15 cellular contexts compared by ENCODE assay signal in genomic region chr13:29993716-29994488, GRCh38.
DNase-seq lines count a peak whose midpoint lies in the region; ATAC-seq and TF ChIP-seq lines count a peak whose summit lies in the region.
"Had no signal": no experiment of that assay in that cellular context is flagged by ENCODE, and none has a peak within 500 bp of the region (broad histone marks: within the 10 kb centered on the region; RNA-seq: fewer than 3 reads in every experiment).

No MANE protein-coding gene starts in this region.

- peak; percentile 45 for ATAC-seq in activated CD8-positive, alpha-beta memory T cell treated with anti-CD3 and anti-CD28 coated beads, Interleukin-2, amount 10 ng/mL, durations not matched to agents 7 days and 5 days
- ATAC-seq in GM19463 (IDR thresholded peaks at IDR 0.05; ENCODE audit: unreplicated experiment), result no peak
- no peak for ATAC-seq in GM23338

- no peak overlapping the region for H3K4me3 Mint-ChIP-seq in activated CD8-positive, alpha-beta memory T cell treated with anti-CD3 and anti-CD28 coated beads, Interleukin-2, amount 10 ng/mL, durations not matched to agents 7 days and 5 days
- H3K4me3 Mint-ChIP-seq in GM23338, result no peak overlapping the region

- no peaks in the 10 kb centered on the region for H3K36me3 Mint-ChIP-seq in activated CD8-positive, alpha-beta memory T cell treated with anti-CD3 and anti-CD28 coated beads, Interleukin-2, amount 10 ng/mL, durations not matched to agents 7 days and 5 days
- H3K36me3 Mint-ChIP-seq in GM23338 (ENCODE audit: low read depth), result no peaks in the 10 kb centered on the region; the same call in 2 of the 3 replicates

- no peaks in the 10 kb centered on the region; the same call in 1 of the 2 replicates for H3K27me3 ChIP-seq in H7 (ENCODE audit: control insufficient read depth, insufficient read depth, low read length)
- no peaks in the 10 kb centered on the region for H3K27me3 ChIP-seq in GM23338 (ENCODE audit: insufficient read depth)
- H3K27me3 ChIP-seq: right atrium auricular region had no signal

- no peaks in the 10 kb centered on the region for H3K4me1 ChIP-seq in GM23338 (ENCODE audit: insufficient read depth)
- H3K4me1 ChIP-seq: right atrium auricular region had no signal

- no peak for DNase-seq in activated CD8-positive, alpha-beta memory T cell treated with anti-CD3 and anti-CD28 coated beads, Interleukin-2, amount 10 ng/mL, durations not matched to agents 7 days and 5 days
- no peak for DNase-seq in activated CD8-positive, alpha-beta memory T cell treated with anti-CD3 and anti-CD28 coated beads for 24 hours
- DNase-seq in astrocyte of the hippocampus (ENCODE audit: low read depth, low spot score), result peak; percentile 26
- DNase-seq in hepatic stellate cell (ENCODE audit: low spot score), result peak; percentile 61
- no peak for DNase-seq in medulla oblongata (ENCODE audit: extremely low spot score)
- no peak for DNase-seq in H7
- DNase-seq in GM23338 (ENCODE audit: low spot score), result no peak
- DNase-seq: 8988T; activated naive CD4-positive, alpha-beta T cell treated with Interleukin-2 at 50 U/mL for 16 hours; DMS 273 treated with DMSO at 0.1 percent for 48 hours; islet precursor cell; NCI-H1092; NCI-H446 had no signal

- H4K20me1 ChIP-seq in GM23338 (replicated peaks; ENCODE audit: insufficient read depth), result no peaks in the 10 kb centered on the region

- H3K27ac Mint-ChIP-seq in activated CD8-positive, alpha-beta memory T cell treated with anti-CD3 and anti-CD28 coated beads, Interleukin-2, amount 10 ng/mL, durations not matched to agents 7 days and 5 days, result no peak overlapping the region
- H3K27ac Mint-ChIP-seq in GM23338, result no peak overlapping the region

- no peak for TF ChIP-seq CTCF in GM23338 (conservative IDR thresholded peaks at IDR 0.05; ENCODE audit: low read depth in 2 of 2)

- no peak overlapping the region for H3K4me2 ChIP-seq in GM23338

- CTCF ChIA-PET in activated CD8-positive, alpha-beta memory T cell treated with anti-CD3 and anti-CD28 coated beads, Interleukin-2, amount 10 ng/mL, durations not matched to agents 7 days and 5 days (lab: Charles Lee), result interaction anchor here (0.9 kb wide), 1 partner anchor 11 kb away, joined by 3 read pairs; no protein-coding TSS in a partner anchor

- no peaks in the 10 kb centered on the region; the same call in 1 of the 2 replicates for H3K9me2 ChIP-seq in GM23338 (ENCODE audit: insufficient read depth)

- H3K79me2 ChIP-seq in GM23338 (replicated peaks; ENCODE audit: insufficient read depth), result no peaks in the 10 kb centered on the region

- H3K9me3 Mint-ChIP-seq in activated CD8-positive, alpha-beta memory T cell treated with anti-CD3 and anti-CD28 coated beads, Interleukin-2, amount 10 ng/mL, durations not matched to agents 7 days and 5 days (ENCODE audit: low read depth), result no peaks in the 10 kb centered on the region
- peaks cover 5% of the 10 kb centered on the region; the same call in 2 of the 3 replicates for H3K9me3 Mint-ChIP-seq in GM23338

- H3F3A ChIP-seq in GM23338 (replicated peaks; ENCODE audit: low read depth), result no peaks in the 10 kb centered on the region

- H3K27ac ChIP-seq in GM23338 (ENCODE audit: low read depth), result no peak overlapping the region
- H3K27ac ChIP-seq: right atrium auricular region had no signal

- no peaks in the 10 kb centered on the region for H3K36me3 ChIP-seq in H7 (replicated peaks; ENCODE audit: control insufficient read depth, insufficient read depth, low read length)
- H3K36me3 ChIP-seq in GM23338 (ENCODE audit: insufficient read depth), result no peaks in the 10 kb centered on the region; the same call in 1 of the 2 replicates
- H3K36me3 ChIP-seq: right atrium auricular region had no signal

- H2AFZ ChIP-seq in GM23338, result no peak overlapping the region

- H3K4me3 ChIP-seq in H7 (ENCODE audit: insufficient read depth, low read depth, low read length), result no peak overlapping the region
- no peak overlapping the region for H3K4me3 ChIP-seq in GM23338
- H3K4me3 ChIP-seq: right atrium auricular region had no signal

- peaks cover 2% of the 10 kb centered on the region for H3K4me1 Mint-ChIP-seq in activated CD8-positive, alpha-beta memory T cell treated with anti-CD3 and anti-CD28 coated beads, Interleukin-2, amount 10 ng/mL, durations not matched to agents 7 days and 5 days
- peaks cover 7% of the 10 kb centered on the region for H3K4me1 Mint-ChIP-seq in GM23338

- H3K27me3 Mint-ChIP-seq in activated CD8-positive, alpha-beta memory T cell treated with anti-CD3 and anti-CD28 coated beads, Interleukin-2, amount 10 ng/mL, durations not matched to agents 7 days and 5 days, result no peaks in the 10 kb centered on the region
- H3K27me3 Mint-ChIP-seq in GM23338 (ENCODE audit: insufficient read depth, low read depth, poor library complexity), result peaks cover 7% of the 10 kb centered on the region

TF ChIP-seq in GM23338, 12 proteins besides CTCF, POLR2A, EP300 and RAD21 (continues in another document):
- TF ChIP-seq EZH2 (IDR thresholded peaks at IDR 0.05; ENCODE audit: low read depth, unreplicated experiment) (no peak), EZH2phosphoT487 (IDR thresholded peaks at IDR 0.05; ENCODE audit: unreplicated experiment) (no peak), CREB1 (CRISPR knock-in tag; IDR thresholded peaks at IDR 0.05; ENCODE audit: low read depth) (no peak), JUNB (IDR thresholded peaks at IDR 0.05; ENCODE audit: unreplicated experiment) (no peak), POLR2AphosphoS5 (IDR thresholded peaks at IDR 0.05; ENCODE audit: low read depth) (no peak)
- TF ChIP-seq, protein P1, sequence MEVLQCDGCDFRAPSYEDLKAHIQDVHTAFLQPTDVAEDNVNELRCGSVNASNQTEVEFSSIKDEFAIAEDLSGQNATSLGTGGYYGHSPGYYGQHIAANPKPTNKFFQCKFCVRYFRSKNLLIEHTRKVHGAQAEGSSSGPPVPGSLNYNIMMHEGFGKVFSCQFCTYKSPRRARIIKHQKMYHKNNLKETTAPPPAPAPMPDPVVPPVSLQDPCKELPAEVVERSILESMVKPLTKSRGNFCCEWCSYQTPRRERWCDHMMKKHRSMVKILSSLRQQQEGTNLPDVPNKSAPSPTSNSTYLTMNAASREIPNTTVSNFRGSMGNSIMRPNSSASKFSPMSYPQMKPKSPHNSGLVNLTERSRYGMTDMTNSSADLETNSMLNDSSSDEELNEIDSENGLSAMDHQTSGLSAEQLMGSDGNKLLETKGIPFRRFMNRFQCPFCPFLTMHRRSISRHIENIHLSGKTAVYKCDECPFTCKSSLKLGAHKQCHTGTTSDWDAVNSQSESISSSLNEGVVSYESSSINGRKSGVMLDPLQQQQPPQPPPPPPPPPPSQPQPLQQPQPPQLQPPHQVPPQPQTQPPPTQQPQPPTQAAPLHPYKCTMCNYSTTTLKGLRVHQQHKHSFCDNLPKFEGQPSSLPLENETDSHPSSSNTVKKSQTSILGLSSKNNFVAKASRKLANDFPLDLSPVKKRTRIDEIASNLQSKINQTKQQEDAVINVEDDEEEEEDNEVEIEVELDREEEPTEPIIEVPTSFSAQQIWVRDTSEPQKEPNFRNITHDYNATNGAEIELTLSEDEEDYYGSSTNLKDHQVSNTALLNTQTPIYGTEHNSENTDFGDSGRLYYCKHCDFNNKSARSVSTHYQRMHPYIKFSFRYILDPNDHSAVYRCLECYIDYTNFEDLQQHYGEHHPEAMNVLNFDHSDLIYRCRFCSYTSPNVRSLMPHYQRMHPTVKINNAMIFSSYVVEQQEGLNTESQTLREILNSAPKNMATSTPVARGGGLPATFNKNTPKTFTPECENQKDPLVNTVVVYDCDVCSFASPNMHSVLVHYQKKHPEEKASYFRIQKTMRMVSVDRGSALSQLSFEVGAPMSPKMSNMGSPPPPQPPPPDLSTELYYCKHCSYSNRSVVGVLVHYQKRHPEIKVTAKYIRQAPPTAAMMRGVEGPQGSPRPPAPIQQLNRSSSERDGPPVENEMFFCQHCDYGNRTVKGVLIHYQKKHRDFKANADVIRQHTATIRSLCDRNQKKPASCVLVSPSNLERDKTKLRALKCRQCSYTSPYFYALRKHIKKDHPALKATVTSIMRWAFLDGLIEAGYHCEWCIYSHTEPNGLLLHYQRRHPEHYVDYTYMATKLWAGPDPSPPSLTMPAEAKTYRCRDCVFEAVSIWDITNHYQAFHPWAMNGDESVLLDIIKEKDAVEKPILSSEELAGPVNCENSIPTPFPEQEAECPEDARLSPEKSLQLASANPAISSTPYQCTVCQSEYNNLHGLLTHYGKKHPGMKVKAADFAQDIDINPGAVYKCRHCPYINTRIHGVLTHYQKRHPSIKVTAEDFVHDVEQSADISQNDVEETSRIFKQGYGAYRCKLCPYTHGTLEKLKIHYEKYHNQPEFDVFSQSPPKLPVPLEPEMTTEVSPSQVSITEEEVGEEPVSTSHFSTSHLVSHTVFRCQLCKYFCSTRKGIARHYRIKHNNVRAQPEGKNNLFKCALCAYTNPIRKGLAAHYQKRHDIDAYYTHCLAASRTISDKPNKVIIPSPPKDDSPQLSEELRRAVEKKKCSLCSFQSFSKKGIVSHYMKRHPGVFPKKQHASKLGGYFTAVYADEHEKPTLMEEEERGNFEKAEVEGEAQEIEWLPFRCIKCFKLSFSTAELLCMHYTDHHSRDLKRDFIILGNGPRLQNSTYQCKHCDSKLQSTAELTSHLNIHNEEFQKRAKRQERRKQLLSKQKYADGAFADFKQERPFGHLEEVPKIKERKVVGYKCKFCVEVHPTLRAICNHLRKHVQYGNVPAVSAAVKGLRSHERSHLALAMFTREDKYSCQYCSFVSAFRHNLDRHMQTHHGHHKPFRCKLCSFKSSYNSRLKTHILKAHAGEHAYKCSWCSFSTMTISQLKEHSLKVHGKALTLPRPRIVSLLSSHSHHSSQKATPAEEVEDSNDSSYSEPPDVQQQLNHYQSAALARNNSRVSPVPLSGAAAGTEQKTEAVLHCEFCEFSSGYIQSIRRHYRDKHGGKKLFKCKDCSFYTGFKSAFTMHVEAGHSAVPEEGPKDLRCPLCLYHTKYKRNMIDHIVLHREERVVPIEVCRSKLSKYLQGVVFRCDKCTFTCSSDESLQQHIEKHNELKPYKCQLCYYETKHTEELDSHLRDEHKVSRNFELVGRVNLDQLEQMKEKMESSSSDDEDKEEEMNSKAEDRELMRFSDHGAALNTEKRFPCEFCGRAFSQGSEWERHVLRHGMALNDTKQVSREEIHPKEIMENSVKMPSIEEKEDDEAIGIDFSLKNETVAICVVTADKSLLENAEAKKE (CRISPR knock-in tag; IDR thresholded peaks at IDR 0.05), result no peak
- TF ChIP-seq, protein P2, sequence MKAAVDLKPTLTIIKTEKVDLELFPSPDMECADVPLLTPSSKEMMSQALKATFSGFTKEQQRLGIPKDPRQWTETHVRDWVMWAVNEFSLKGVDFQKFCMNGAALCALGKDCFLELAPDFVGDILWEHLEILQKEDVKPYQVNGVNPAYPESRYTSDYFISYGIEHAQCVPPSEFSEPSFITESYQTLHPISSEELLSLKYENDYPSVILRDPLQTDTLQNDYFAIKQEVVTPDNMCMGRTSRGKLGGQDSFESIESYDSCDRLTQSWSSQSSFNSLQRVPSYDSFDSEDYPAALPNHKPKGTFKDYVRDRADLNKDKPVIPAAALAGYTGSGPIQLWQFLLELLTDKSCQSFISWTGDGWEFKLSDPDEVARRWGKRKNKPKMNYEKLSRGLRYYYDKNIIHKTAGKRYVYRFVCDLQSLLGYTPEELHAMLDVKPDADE (IDR thresholded peaks at IDR 0.05), result no peak

Comparison
In these comparisons a context has a peak if more than half of its experiments do, and no peak if none do; other contexts are left out.
1. DNase-seq: peak in astrocyte of the hippocampus (single experiment) and hepatic stellate cell (single experiment); none in activated CD8-positive, alpha-beta memory T cell treated with anti-CD3 and anti-CD28 coated beads, Interleukin-2, amount 10 ng/mL, durations not matched to agents 7 days and 5 days (single experiment), activated CD8-positive, alpha-beta memory T cell treated with anti-CD3 and anti-CD28 coated beads for 24 hours (single experiment), medulla oblongata (single experiment), H7 (single experiment) and GM23338 (single experiment).